In genomic region chr15:77461486-77461885, GRCh38 we compare ENCODE assay signal across 34 cellular contexts. TPM values are rescaled to one million over a fixed set of nuclear protein-coding genes. Genes with fewer than 3 reads are reported as not detected.
DNase-seq lines count a peak whose midpoint lies in the region; ATAC-seq and TF ChIP-seq lines count a peak whose summit lies in the region.
"Had no signal": no experiment of that assay in that cellular context is flagged by ENCODE, and none has a peak within 500 bp of the region (broad histone marks: within the 10 kb centered on the region; RNA-seq: fewer than 3 reads in every experiment).

No MANE protein-coding gene starts in this region.

- TF ChIP-seq CTCF in chondrocyte (IDR thresholded peaks at IDR 0.05) (no peak), MCF 10A (IDR thresholded peaks at IDR 0.05; ENCODE audit: unreplicated experiment) (no peak)

- H2BK15ac ChIP-seq in mesenchymal stem cell (ENCODE audit: low read depth, poor library complexity, severe bottlenecking) = no peak overlapping the region

- H3K4ac ChIP-seq in mesenchymal stem cell (ENCODE audit: low read depth in 1 of 2, low read length in 2 of 2) = no peak overlapping the region

- DNase-seq in AG08395 (ENCODE audit: low spot score) (peak; percentile 24), HCEC 1CT (peak; percentile 29), chondrocyte (ENCODE audit: low spot score) (no peak), mesenchymal stem cell (peak; percentile 37), MCF 10A (ENCODE audit: unreplicated experiment) (no peak), DMS79 (lab: John Stamatoyannopoulos, UW) (no peak)
- no peak for DNase-seq in stimulated activated CD4-positive, alpha-beta T cell treated with anti-CD3 and anti-CD28 coated beads, Interleukin-4, amount 100 ng/mL, for 4 hours
- DNase-seq: 8988T; activated CD4-positive, alpha-beta T cell treated with anti-CD3 and anti-CD28 coated beads for 48 hours; activated CD8-positive, alpha-beta memory T cell treated with anti-CD3 and anti-CD28 coated beads for 24 hours; activated T-cell treated with anti-CD3 and anti-CD28 coated beads for 4 hours; AML-193; CD8-positive, alpha-beta T cell; DMS 273 treated with DMSO at 0.1 percent for 48 hours; effector CD4-positive, alpha-beta T cell; H9; heart left ventricle; Kasumi-1; kidney glomerular epithelial cell; lower lobe of right lung; mucosa of descending colon; MV-4-11; NCI-H1436 treated with DMSO at 0.1 percent for 48 hours; NCI-H345; occipital lobe; psoas muscle; SIG-M5; T-helper 9 cell; transverse colon; WERI-Rb-1 had no signal

- no peak overlapping the region for H2BK5ac ChIP-seq in mesenchymal stem cell (ENCODE audit: low read depth, low read length, poor library complexity, severe bottlenecking)

- intact Hi-C loops in MCF 10A (cut with micrococcal nuclease) = no loop called here

- H3K4me3 Mint-ChIP-seq in chondrocyte (ENCODE audit: unreplicated experiment) = no peak overlapping the region
- H3K4me3 Mint-ChIP-seq in MCF 10A (ENCODE audit: unreplicated experiment) = no peak overlapping the region
- H3K4me3 Mint-ChIP-seq: activated naive CD8-positive, alpha-beta T cell; CD8-positive, alpha-beta T cell; H9; natural killer cell treated with Interleukin-12 subunit alpha and Interleukin-12 subunit beta and Interleukin-15 and Interleukin-18, amount 100 ng/mL, for 72 hours; stimulated activated effector memory CD8-positive, alpha-beta T cell treated with anti-CD3 and anti-CD28 coated beads, Interleukin-12 subunit alpha, Interleukin-12 subunit beta, amount 100 ng/mL, for 72 hours had no signal

- peaks cover 12% of the 10 kb centered on the region for H3K79me1 ChIP-seq in mesenchymal stem cell (replicated peaks; ENCODE audit: low read length, poor library complexity, severe bottlenecking)

- POLR2A ChIA-PET in MCF 10A (lab: Yijun Ruan, JAX) = no interaction called here

- peaks cover 4 to 62% of the 10 kb centered on the region in 2 experiments for H3K36me3 ChIP-seq in mesenchymal stem cell (ENCODE audit: control insufficient read depth in 1 of 2, insufficient read depth in 2 of 2, low read depth in 1 of 2, low read length in 2 of 2)

- BruUV-seq in MCF 10A (replicated peaks; lab: Mats Ljungman, UMichigan) = no TSS peak

- H3K9me3 ChIP-seq in mesenchymal stem cell (ENCODE audit: control insufficient read depth, low read length) = no peaks in the 10 kb centered on the region
- H3K9me3 ChIP-seq: heart left ventricle, lower lobe of right lung, mucosa of descending colon, psoas muscle, transverse colon had no signal

- H3K4me1 Mint-ChIP-seq in chondrocyte (ENCODE audit: low read depth) (peaks cover 21% of the 10 kb centered on the region), MCF 10A (ENCODE audit: insufficient read depth, unreplicated experiment) (peaks cover 7% of the 10 kb centered on the region)

- H2BK120ac ChIP-seq in mesenchymal stem cell (ENCODE audit: low read depth, low read length) = no peak overlapping the region

- no peak overlapping the region for H3K4me2 ChIP-seq in mesenchymal stem cell (ENCODE audit: low read length, poor library complexity, severe bottlenecking)

- no peak overlapping the region for H3K18ac ChIP-seq in mesenchymal stem cell (ENCODE audit: low read depth in 1 of 2, low read length in 2 of 2)

- H3K27me3 Mint-ChIP-seq in chondrocyte (ENCODE audit: low read depth) (no peaks in the 10 kb centered on the region), MCF 10A (ENCODE audit: insufficient read depth, unreplicated experiment) (no peaks in the 10 kb centered on the region)
- H3K27me3 Mint-ChIP-seq: activated naive CD8-positive, alpha-beta T cell; natural killer cell treated with Interleukin-12 subunit alpha and Interleukin-12 subunit beta and Interleukin-15 and Interleukin-18, amount 100 ng/mL, for 72 hours had no signal

- no peak overlapping the region for H2AFZ ChIP-seq in mesenchymal stem cell (ENCODE audit: low read depth, low read length)

- no peak overlapping the region for H3K4me3 ChIP-seq in mesenchymal stem cell (ENCODE audit: insufficient read depth in 1 of 2, low read depth in 1 of 2, low read length in 2 of 2)
- H3K4me3 ChIP-seq: heart left ventricle, lower lobe of right lung, mucosa of descending colon, psoas muscle, transverse colon had no signal

- H3K4me1 ChIP-seq in mesenchymal stem cell (ENCODE audit: control insufficient read depth, insufficient read depth, low read depth, low read length) = peaks cover 3% of the 10 kb centered on the region

- H4K91ac ChIP-seq in mesenchymal stem cell (ENCODE audit: low read length) = no peak overlapping the region

- H3K14ac ChIP-seq in mesenchymal stem cell (ENCODE audit: low read length in 2 of 2) = no peak overlapping the region

- H3K36me3 Mint-ChIP-seq in chondrocyte (ENCODE audit: low read depth) = peaks cover 21% of the 10 kb centered on the region
- peaks cover 31% of the 10 kb centered on the region for H3K36me3 Mint-ChIP-seq in MCF 10A (ENCODE audit: insufficient read depth, unreplicated experiment)

- peak overlapping the region; percentile 55 for H3K27ac Mint-ChIP-seq in chondrocyte (ENCODE audit: unreplicated experiment)
- no peak overlapping the region for H3K27ac Mint-ChIP-seq in MCF 10A (ENCODE audit: low read depth, unreplicated experiment)
- H3K27ac Mint-ChIP-seq: activated naive CD8-positive, alpha-beta T cell; H9; stimulated activated effector memory CD8-positive, alpha-beta T cell treated with anti-CD3 and anti-CD28 coated beads, Interleukin-12 subunit alpha, Interleukin-12 subunit beta, amount 100 ng/mL, for 72 hours had no signal

- no peak overlapping the region for H3K23ac ChIP-seq in mesenchymal stem cell (ENCODE audit: low read length in 2 of 2)

- no peak overlapping the region for H3K27ac ChIP-seq in mesenchymal stem cell (ENCODE audit: low read length, poor library complexity, severe bottlenecking)
- H3K27ac ChIP-seq: lower lobe of right lung, psoas muscle, transverse colon, WERI-Rb-1 had no signal

- no peaks in the 10 kb centered on the region for H3K27me3 ChIP-seq in mesenchymal stem cell (ENCODE audit: control insufficient read depth in 1 of 2, insufficient read depth in 1 of 2, low read length in 2 of 2)
- H3K27me3 ChIP-seq: heart left ventricle, transverse colon had no signal

- H2BK12ac ChIP-seq in mesenchymal stem cell (ENCODE audit: low read length in 2 of 2) = no peak overlapping the region

- peak overlapping the region; percentile 8 for H3K9ac ChIP-seq in mesenchymal stem cell (ENCODE audit: low read length)

- CTCF ChIA-PET in MCF 10A (lab: Yijun Ruan, JAX) = no interaction called here

- no peak overlapping the region for H2AK5ac ChIP-seq in mesenchymal stem cell (ENCODE audit: low read length, severe bottlenecking)

- no peak overlapping the region for H4K8ac ChIP-seq in mesenchymal stem cell (ENCODE audit: low read length)

- H3K9me3 Mint-ChIP-seq in chondrocyte (ENCODE audit: low read depth) (no peaks in the 10 kb centered on the region), MCF 10A (ENCODE audit: unreplicated experiment) (no peaks in the 10 kb centered on the region)
- H3K9me3 Mint-ChIP-seq: CD8-positive, alpha-beta T cell; H9; natural killer cell treated with Interleukin-12 subunit alpha and Interleukin-12 subunit beta and Interleukin-15 and Interleukin-18, amount 100 ng/mL, for 72 hours; stimulated activated effector memory CD8-positive, alpha-beta T cell treated with anti-CD3 and anti-CD28 coated beads, Interleukin-12 subunit alpha, Interleukin-12 subunit beta, amount 100 ng/mL, for 72 hours had no signal

- no peak for ATAC-seq in HG03108 (IDR thresholded peaks at IDR 0.05; ENCODE audit: unreplicated experiment)
- ATAC-seq: CD8-positive, alpha-beta T cell; heart left ventricle; lower lobe of right lung; mucosa of descending colon; natural killer cell treated with Interleukin-12 subunit alpha and Interleukin-12 subunit beta and Interleukin-15 and Interleukin-18, amount 100 ng/mL, for 72 hours; psoas muscle; stimulated activated effector memory CD8-positive, alpha-beta T cell treated with anti-CD3 and anti-CD28 coated beads, Interleukin-12 subunit alpha, Interleukin-12 subunit beta, amount 100 ng/mL, for 72 hours had no signal

RNA-seq across cellular contexts. Expression of gene HMG20A, which starts 40.8 kb away (rescaled TPM):
- total RNA-seq in chondrocyte (35.5 to 42.5 TPM (median 35.8 TPM) in 3 replicates), MCF 10A (2022) (39.7 and 40.1 TPM in 2 replicates)
- polyA plus RNA-seq in mesenchymal stem cell (2013, experiment 1 of 2) = 32.9 TPM
- polyA plus RNA-seq in mesenchymal stem cell (2013, experiment 2 of 2) = 31.7 TPM

RNA-seq across cellular contexts. Expression of gene PEAK1, which starts 41.6 kb away (rescaled TPM):
- total RNA-seq in chondrocyte (143 to 206 TPM (median 148 TPM) in 3 replicates), MCF 10A (2022) (17.5 and 20.0 TPM in 2 replicates)
- 14.1 TPM for polyA plus RNA-seq in mesenchymal stem cell (2013, experiment 1 of 2)
- polyA plus RNA-seq in mesenchymal stem cell (2013, experiment 2 of 2) = 12.8 TPM

Comparison
In these comparisons a context has a peak if more than half of its experiments do, and no peak if none do; other contexts are left out.
1. DNase-seq: peak in AG08395 (single experiment), HCEC 1CT (single experiment) and mesenchymal stem cell (single experiment); none in chondrocyte (single experiment), stimulated activated CD4-positive, alpha-beta T cell treated with anti-CD3 and anti-CD28 coated beads, Interleukin-4, amount 100 ng/mL, for 4 hours (0 of 2), MCF 10A (single experiment) and DMS79 (single experiment).